In genomic region chr10:28984431-28984830, GRCh38 we compare ENCODE assay signal across 8 cellular contexts.
DNase-seq lines count a peak whose midpoint lies in the region; ATAC-seq and TF ChIP-seq lines count a peak whose summit lies in the region.
"Had no signal": no experiment of that assay in that cellular context is flagged by ENCODE, and none has a peak within 500 bp of the region (broad histone marks: within the 10 kb centered on the region; RNA-seq: fewer than 3 reads in every experiment).

No MANE protein-coding gene starts in this region.

- no peak for TF ChIP-seq EP300 in esophagus muscularis mucosa (IDR thresholded peaks at IDR 0.05)

- intact Hi-C loops in esophagus muscularis mucosa (cut with DNase I) = no loop called here

- peaks cover 32% of the 10 kb centered on the region for H3K27me3 ChIP-seq in OCI-LY3 (ENCODE audit: low read depth, low read length)
- peaks cover 0 to 4% (median 0%) of the 10 kb centered on the region in 4 donors for H3K27me3 ChIP-seq in esophagus muscularis mucosa
- no peaks in the 10 kb centered on the region for H3K27me3 ChIP-seq in CD8-positive, alpha-beta memory T cell (ENCODE audit: insufficient read depth, low read length, poor library complexity, severe bottlenecking)

- TF ChIP-seq CTCF in GM10248 (IDR thresholded peaks at IDR 0.05; ENCODE audit: control extremely low read depth, extremely low read depth, low read depth, missing control alignments) = no peak
- TF ChIP-seq CTCF in OCI-LY3 (IDR thresholded peaks at IDR 0.05; ENCODE audit: low read depth, low read length) = no peak
- no peak for TF ChIP-seq CTCF in esophagus muscularis mucosa (IDR thresholded peaks at IDR 0.05)

- H3K27me3 Mint-ChIP-seq in CD8-positive, alpha-beta memory T cell = peaks cover 6 to 8% of the 10 kb centered on the region in 2 donors

- H3K4me2 ChIP-seq in OCI-LY3 (ENCODE audit: low read length) = peak overlapping the region; percentile 88

- H3K4me3 Mint-ChIP-seq in CD8-positive, alpha-beta memory T cell = no peak overlapping the region

- H3K4me1 Mint-ChIP-seq in CD8-positive, alpha-beta memory T cell = peaks cover 0 to 4% (median 0%) of the 10 kb centered on the region in 3 donors

- no peak for TF ChIP-seq POLR2A in esophagus muscularis mucosa (IDR thresholded peaks at IDR 0.05; ENCODE audit: low read depth)

- no peaks in the 10 kb centered on the region for H3K79me2 ChIP-seq in OCI-LY3 (ENCODE audit: low read length)

- no peak overlapping the region for H3K27ac Mint-ChIP-seq in CD8-positive, alpha-beta memory T cell

- H3K9me3 ChIP-seq in OCI-LY3 (ENCODE audit: insufficient read depth, low read length) (no peaks in the 10 kb centered on the region), esophagus muscularis mucosa (no peaks in the 10 kb centered on the region)
- no peaks in the 10 kb centered on the region for H3K9me3 ChIP-seq in CD8-positive, alpha-beta memory T cell (ENCODE audit: low read length)
- H3K9me3 ChIP-seq: neutrophil had no signal

- WGBS in esophagus muscularis mucosa = 21% methylated on average over 6 of the region's 6 CpGs

- peaks cover 0 to 4% (median 0%) of the 10 kb centered on the region in 5 donors for H3K9me3 Mint-ChIP-seq in CD8-positive, alpha-beta memory T cell

- peak; percentile 88 for ATAC-seq in HG02759 (IDR thresholded peaks at IDR 0.05; ENCODE audit: unreplicated experiment)
- no peak for ATAC-seq in HG02623 (IDR thresholded peaks at IDR 0.05; ENCODE audit: unreplicated experiment)

- H3K4me3 ChIP-seq in OCI-LY3 (ENCODE audit: low read length) (peak overlapping the region; percentile 61), esophagus muscularis mucosa (no peak overlapping the region)
- H3K4me3 ChIP-seq in CD8-positive, alpha-beta memory T cell (ENCODE audit: low read length) = no peak overlapping the region

- no peaks in the 10 kb centered on the region for H3K36me3 Mint-ChIP-seq in CD8-positive, alpha-beta memory T cell

- DNase-seq in GM10248 (ENCODE audit: extremely low spot score) = peak; percentile 16
- DNase-seq in esophagus muscularis mucosa (ENCODE audit: extremely low spot score) = peak; percentile 96
- peak; percentile 24 for DNase-seq in occipital lobe (lab: John Stamatoyannopoulos, UW)
- DNase-seq in CD8-positive, alpha-beta memory T cell = no peak

- H3K27ac ChIP-seq in OCI-LY3 (ENCODE audit: low read length) (no peak overlapping the region), esophagus muscularis mucosa (replicated peaks in 1 of 4) (peak overlapping the region; percentile 26 to 70 (median 55))
- H3K27ac ChIP-seq in CD8-positive, alpha-beta memory T cell (ENCODE audit: low read depth, low read length) = no peak overlapping the region
- H3K27ac ChIP-seq: neutrophil had no signal

- POLR2A ChIA-PET in GM10248 (lab: Yijun Ruan, JAX) = no interaction called here
- POLR2A ChIA-PET in CD8-positive, alpha-beta memory T cell (lab: Charles Lee) = no interaction called here

- H4K20me1 ChIP-seq in OCI-LY3 (ENCODE audit: insufficient read depth, low read length) = peaks cover 2% of the 10 kb centered on the region; the same call in 1 of the 2 replicates

- H3K36me3 ChIP-seq in OCI-LY3 (replicated peaks; ENCODE audit: low read depth, low read length) (no peaks in the 10 kb centered on the region), esophagus muscularis mucosa (no peaks in the 10 kb centered on the region)
- no peaks in the 10 kb centered on the region for H3K36me3 ChIP-seq in CD8-positive, alpha-beta memory T cell (ENCODE audit: insufficient read depth, low read length)
- H3K36me3 ChIP-seq: neutrophil had no signal

- CTCF ChIA-PET in GM10248 (lab: Yijun Ruan, JAX) = interaction anchor here (1.1 kb wide), 1 partner anchor 18 kb away, joined by 3 read pairs; no protein-coding TSS in a partner anchor
- CTCF ChIA-PET in CD8-positive, alpha-beta memory T cell (lab: Charles Lee) = no interaction called here

- no peak overlapping the region for H2AFZ ChIP-seq in OCI-LY3 (ENCODE audit: low read depth, low read length)

- peaks cover 44% of the 10 kb centered on the region for H3K4me1 ChIP-seq in OCI-LY3 (ENCODE audit: low read length)
- peaks cover 5 to 18% (median 14%) of the 10 kb centered on the region in 4 donors for H3K4me1 ChIP-seq in esophagus muscularis mucosa
- no peaks in the 10 kb centered on the region for H3K4me1 ChIP-seq in CD8-positive, alpha-beta memory T cell (ENCODE audit: insufficient read depth, low read length)

- H3K9ac ChIP-seq in OCI-LY3 (ENCODE audit: low read length) = no peak overlapping the region

Comparison
In these comparisons a context has a peak if more than half of its experiments do, and no peak if none do; other contexts are left out.
1. DNase-seq: peak in GM10248 (single experiment), esophagus muscularis mucosa (single experiment) and occipital lobe (single experiment); none in CD8-positive, alpha-beta memory T cell (0 of 5).
2. H3K27ac ChIP-seq: peak in esophagus muscularis mucosa (4 of 4); none in OCI-LY3 (single experiment) and CD8-positive, alpha-beta memory T cell (single experiment).